Comparison of ENCODE assay signal across 7 cellular contexts in the genomic region with DNA sequence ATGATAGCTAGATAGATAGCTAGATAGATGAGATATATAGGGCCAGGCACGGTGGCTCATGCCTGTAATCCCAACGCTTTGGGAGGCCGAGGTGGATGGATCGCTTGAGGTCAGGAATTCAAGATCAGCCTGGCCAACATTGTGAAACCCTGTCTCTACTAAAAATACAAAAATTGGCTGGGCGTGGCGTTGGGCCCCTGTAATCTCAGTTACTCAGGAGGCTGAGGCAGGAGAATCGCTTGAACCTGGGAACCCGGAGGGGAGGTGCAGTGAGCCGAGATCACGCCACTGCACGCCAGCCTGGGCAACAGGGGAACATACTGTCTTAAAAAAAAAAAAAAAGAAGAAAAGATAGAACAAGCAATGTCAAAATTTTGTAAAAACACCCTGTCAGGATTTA. TPM values are rescaled to one million over a fixed set of nuclear protein-coding genes. Genes with fewer than 3 reads are reported as not detected.
DNase-seq lines count a peak whose midpoint lies in the region; ATAC-seq, FAIRE-seq and TF ChIP-seq lines count a peak whose summit lies in the region.
"Not testable (repeated sequence)": the region's sequence is repeated elsewhere in the genome, so short reads cannot be mapped to it uniquely, and the experiment has no call there.

No MANE protein-coding gene starts in this region.

- not testable (repeated sequence) for H3K36me3 ChIP-seq in HEK293 (ENCODE audit: control insufficient read depth in 2 of 2, insufficient read depth in 1 of 2, low read length in 2 of 2); K562 (ENCODE audit: control insufficient read depth, insufficient read depth, low read length); esophagus squamous epithelium; psoas muscle (ENCODE audit: insufficient read depth in 1 of 2, low read depth in 1 of 2); thoracic aorta

- POLR2A ChIA-PET in HEK293 (lab: Yijun Ruan, JAX): not testable (repeated sequence)
- POLR2A ChIA-PET in K562 (lab: Yijun Ruan, JAX): interaction anchor here (0.7 to 1.5 kb wide), 4 partner anchors 8 to 726 kb away, joined by 3 to 5 read pairs (median 3); no protein-coding TSS in a partner anchor

- peaks cover 21% of the 10 kb centered on the region for H3K4me1 Mint-ChIP-seq in activated naive CD8-positive, alpha-beta T cell treated with anti-CD3 and anti-CD28 coated beads for 36 hours
- H3K4me1 Mint-ChIP-seq in nephron progenitor cell: not testable (repeated sequence)

- H3K36me3 Mint-ChIP-seq in activated naive CD8-positive, alpha-beta T cell treated with anti-CD3 and anti-CD28 coated beads for 36 hours; nephron progenitor cell (ENCODE audit: low read depth): not testable (repeated sequence)

- TF ChIP-seq EP300 in K562 (IDR thresholded peaks at IDR 0.05; ENCODE audit: low read length): not testable (repeated sequence)

- H3K9ac ChIP-seq in K562 (ENCODE audit: insufficient read depth in 1 of 2, low read depth in 2 of 2, low read length in 2 of 2): peak overlapping the region in 1 of 2 experiments; percentile 40; a peak in 2 of 4 replicates

- H3K27me3 Mint-ChIP-seq in activated naive CD8-positive, alpha-beta T cell treated with anti-CD3 and anti-CD28 coated beads for 36 hours; nephron progenitor cell (ENCODE audit: low read depth, poor library complexity): not testable (repeated sequence)

- H3K79me2 ChIP-seq in K562 (ENCODE audit: control insufficient read depth, insufficient read depth, low read length): peaks cover 25% of the 10 kb centered on the region

- peak overlapping the region; percentile 25 for H3K27ac Mint-ChIP-seq in activated naive CD8-positive, alpha-beta T cell treated with anti-CD3 and anti-CD28 coated beads for 36 hours
- H3K27ac Mint-ChIP-seq in nephron progenitor cell: peak overlapping the region; percentile 90

- FAIRE-seq in K562 (lab: Jason Lieb, UNC): not testable (repeated sequence)

- in situ Hi-C loops in K562 (cut with MboI): not testable (repeated sequence)

- ATAC-seq in K562 (peak; percentile 76), psoas muscle (peak in 3 of 4 donors; percentile 27 to 51 (median 41))
- ATAC-seq in thoracic aorta (ENCODE audit: insufficient number of reproducible peaks, low FRiP score, low read depth): not testable (repeated sequence)

- not testable (repeated sequence) for H3K27me3 ChIP-seq in K562 (ENCODE audit: control insufficient read depth in 2 of 2, insufficient read depth in 2 of 2, low read length in 2 of 2); esophagus squamous epithelium; psoas muscle (ENCODE audit: insufficient read depth in 3 of 3, low read length in 2 of 3); thoracic aorta (replicated peaks; ENCODE audit: insufficient read depth)

- not testable (repeated sequence) for H3K9me3 Mint-ChIP-seq in activated naive CD8-positive, alpha-beta T cell treated with anti-CD3 and anti-CD28 coated beads for 36 hours; nephron progenitor cell

- not testable (repeated sequence) for TF ChIP-seq POLR2A in K562 (conservative IDR thresholded peaks at IDR 0.05); esophagus squamous epithelium (IDR thresholded peaks at IDR 0.05)

- H3K4me3 ChIP-seq in HEK293 (ENCODE audit: low read depth, low read length); K562; esophagus squamous epithelium; psoas muscle: not testable (repeated sequence)
- H3K4me3 ChIP-seq in thoracic aorta: peak overlapping the region; percentile 58

- not testable (repeated sequence) for TF ChIP-seq CTCF in HEK293 (tag by site-specific recombination; IDR thresholded peaks at IDR 0.05); K562 (IDR thresholded peaks at IDR 0.05 in 2 of 3, conservative IDR thresholded peaks at IDR 0.05 in 1 of 3; ENCODE audit: insufficient read depth in 2 of 3, low read depth in 1 of 3, low read length in 3 of 3); esophagus squamous epithelium (IDR thresholded peaks at IDR 0.05); nephron progenitor cell (IDR thresholded peaks at IDR 0.05); psoas muscle (IDR thresholded peaks at IDR 0.05); thoracic aorta (IDR thresholded peaks at IDR 0.05)

- not testable (repeated sequence) for BruUV-seq in K562 (replicated peaks; lab: Mats Ljungman, UMichigan)

- H3K4me2 ChIP-seq in K562 (ENCODE audit: insufficient read depth, low read length): not testable (repeated sequence)

- H3K4me3 Mint-ChIP-seq in activated naive CD8-positive, alpha-beta T cell treated with anti-CD3 and anti-CD28 coated beads for 36 hours; nephron progenitor cell: not testable (repeated sequence)

- not testable (repeated sequence) for H3K9me3 ChIP-seq in HEK293 (ENCODE audit: control insufficient read depth, insufficient read depth, low read depth, low read length); K562 (replicated peaks; ENCODE audit: control insufficient read depth, insufficient read depth, low read depth, low read length); esophagus squamous epithelium; psoas muscle; thoracic aorta

- not testable (repeated sequence) for H2AFZ ChIP-seq in K562 (ENCODE audit: low read depth, low read length)

- DNase-seq in activated naive CD8-positive, alpha-beta T cell treated with anti-CD3 and anti-CD28 coated beads for 36 hours; esophagus squamous epithelium (lab: John Stamatoyannopoulos, UW); nephron progenitor cell; thoracic aorta (ENCODE audit: low spot score): not testable (repeated sequence)
- DNase-seq in K562 (ENCODE audit: extremely low read depth in 1 of 4, low spot score in 3 of 4) (peak in 1 of 4 experiments; percentile 67), psoas muscle (peak; percentile 18 to 59)

- not testable (repeated sequence) for H3K27ac ChIP-seq in HEK293 (ENCODE audit: extremely low read depth, low read depth, low read length); K562 (ENCODE audit: extremely low read depth, low read depth, low read length); psoas muscle
- H3K27ac ChIP-seq in esophagus squamous epithelium (peak overlapping the region in 3 of 4 donors; percentile 18 to 29 (median 18)), thoracic aorta (peak overlapping the region; percentile 19 to 54)

- WGBS in K562 (ENCODE audit: insufficient coverage, low coverage, missing lambda C conversion rate): 11% methylated on average over 11 of the region's 11 CpGs
- 80 to 81% methylated on average over 10 to 11 of the region's 11 CpGs for WGBS in esophagus squamous epithelium, 2 donors
- 46 to 65% (median 49%) methylated on average over 11 of the region's 11 CpGs for WGBS in psoas muscle, 3 donors

- intact Hi-C loops in K562 (cut with micrococcal nuclease); esophagus squamous epithelium (cut with DNase I); psoas muscle (cut with DNase I): not testable (repeated sequence)

- H4K20me1 ChIP-seq in K562 (replicated peaks; ENCODE audit: control insufficient read depth, insufficient read depth, low read length): not testable (repeated sequence)

- TF ChIP-seq RAD21 in K562 (CRISPR knock-in tag; conservative IDR thresholded peaks at IDR 0.05 in 1 of 2, IDR thresholded peaks at IDR 0.05 in 1 of 2): not testable (repeated sequence)

- not testable (repeated sequence) for H3K9me1 ChIP-seq in K562 (ENCODE audit: control insufficient read depth, insufficient read depth, low read length)

- CTCF ChIA-PET in HEK293 (lab: Yijun Ruan, JAX): not testable (repeated sequence)
- CTCF ChIA-PET in K562 (lab: Yijun Ruan, JAX; ENCODE audit: low intra/inter-chr PET ratio): interaction anchor here (0.6 kb wide), 1 partner anchor 90 kb away, joined by 3 read pairs; no protein-coding TSS in a partner anchor

- not testable (repeated sequence) for H3K4me1 ChIP-seq in HEK293 (ENCODE audit: control insufficient read depth, insufficient read depth, low read length); K562 (replicated peaks in 1 of 2; ENCODE audit: control insufficient read depth in 2 of 2, insufficient read depth in 2 of 2, low read length in 2 of 2)
- H3K4me1 ChIP-seq in esophagus squamous epithelium (peaks cover 0 to 42% (median 0%) of the 10 kb centered on the region in 3 donors), psoas muscle (peaks cover 69% of the 10 kb centered on the region), thoracic aorta (ENCODE audit: control insufficient read depth in 1 of 2, low read depth in 2 of 2) (peaks cover 18 to 56% of the 10 kb centered on the region in 2 donors)

RNA-seq across cellular contexts. Expression of a gene that starts 8.6 kb away (rescaled TPM):
- total RNA-seq in activated naive CD8-positive, alpha-beta T cell treated with anti-CD3 and anti-CD28 coated beads for 36 hours: 1 to 10 TPM; 6.1 to 6.3 TPM
- 23.9 and 94.4 TPM in 2 replicates for total RNA-seq in K562 (2011; cell fraction: chromatin; rRNA removed; ENCODE audit: low replicate concordance)
- total RNA-seq in K562 (2011; cell fraction: nucleolus; rRNA removed): 13.2 and 17.4 TPM in 2 replicates
- total RNA-seq in K562 (2011; cell fraction: nucleoplasm; rRNA removed): 24.4 and 24.5 TPM in 2 replicates
- total RNA-seq in K562 (2014; rRNA removed) (8.9 and 9.4 TPM in 2 replicates), K562 (2014; rRNA removed; fragmentation: Illumina TruSeq; extraction: Trizol) (14.4 and 16.7 TPM in 2 replicates), K562 (2015; rRNA removed; fragmentation: Illumina TruSeq; extraction: Trizol) (11.9 and 13.2 TPM in 2 replicates), K562 (2021) (9.0 and 10.2 TPM in 2 replicates), esophagus squamous epithelium (10 to 100 TPM; 12.7 to 31.1 (median 16.2) TPM), psoas muscle (10 to 100 TPM; 29.9 to 39.1 (median 32.0) TPM), thoracic aorta (10 to 100 TPM; 29.6 to 45.9 TPM)
- polyA plus RNA-seq in K562 (2011; rRNA removed) (8.1 and 9.1 TPM in 2 replicates), K562 (2014; fragmentation: Illumina TruSeq; extraction: Trizol) (8.1 and 8.4 TPM in 2 replicates), K562 (2014; fragmentation: Nextera tagmentation; extraction: Ambion mirVana) (under 1 TPM; 0.52 to 0.84 TPM), K562 (2014; rRNA removed) (5.0 and 5.4 TPM in 2 replicates), psoas muscle (10 to 100 TPM; 14.7 to 35.6 (median 22.0) TPM)
- polyA plus RNA-seq in K562 (2011; cell fraction: cytosol; rRNA removed): 2.1 and 4.4 TPM in 2 replicates
- polyA plus RNA-seq in K562 (2011; cell fraction: nucleus; rRNA removed): 5.3 and 7.1 TPM in 2 replicates
- 5.6 and 5.7 TPM in 2 replicates for polyA plus RNA-seq in K562 (2012)
- polyA minus RNA-seq in K562 (2011; rRNA and poly(A)+ RNA removed): 31.4 and 41.7 TPM in 2 replicates
- 8.6 and 13.1 TPM in 2 replicates for polyA minus RNA-seq in K562 (2011; cell fraction: cytosol; rRNA and poly(A)+ RNA removed)
- 15.1 and 38.3 TPM in 2 replicates for polyA minus RNA-seq in K562 (2011; cell fraction: nucleus; rRNA and poly(A)+ RNA removed)
